In the genomic region with DNA sequence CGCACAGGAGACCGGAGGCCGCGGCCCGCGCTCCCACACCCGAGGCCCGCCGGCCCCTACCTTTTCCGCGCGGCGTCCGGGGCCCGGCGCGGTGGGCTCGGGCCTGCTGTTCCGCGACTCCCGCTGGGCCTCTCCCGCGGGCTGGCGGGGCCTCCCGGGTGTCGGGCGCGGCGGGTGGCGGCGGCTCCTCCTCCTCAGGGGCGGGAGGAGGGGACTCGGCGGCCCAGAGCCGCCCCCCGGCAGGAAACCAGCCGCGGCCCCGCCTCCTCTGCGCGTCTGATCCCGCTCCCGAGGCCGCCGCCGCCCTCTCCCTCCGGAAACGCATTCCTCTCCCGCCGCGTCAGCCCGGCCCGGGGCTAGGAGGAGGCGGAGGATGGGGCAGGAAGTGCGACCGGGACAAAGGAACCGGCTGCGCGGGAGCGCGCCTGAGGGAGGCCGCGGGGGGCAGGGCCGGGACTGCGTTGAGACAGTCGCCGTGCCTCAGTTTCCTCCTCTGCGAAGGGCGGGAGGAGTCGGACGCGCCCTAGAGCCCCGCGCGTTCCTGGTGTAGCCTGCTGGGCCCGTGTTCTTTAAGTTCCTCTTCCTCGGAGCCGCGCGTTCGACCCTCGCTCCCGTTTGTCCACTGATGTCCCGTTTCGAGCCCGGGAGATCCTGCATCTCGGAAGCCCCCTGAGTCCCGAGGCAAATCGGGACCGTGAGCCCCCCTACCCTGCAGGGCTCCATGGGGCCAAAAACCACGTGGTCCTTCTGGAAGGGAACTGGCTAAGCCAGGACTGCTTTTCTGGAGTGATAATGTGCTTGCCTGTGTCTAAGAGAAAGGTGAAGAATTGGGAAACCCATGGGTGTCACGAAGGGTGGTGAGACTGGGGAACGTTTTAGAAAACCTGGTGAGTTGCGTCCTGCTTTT, we compare ENCODE assay signal across 1 cellular context.
TF ChIP-seq lines count a peak whose summit lies in the region.

A gene (minus strand): TSS at position 146 of the 907 bp plus-strand sequence. CDS start 22,672 bp downstream, outside the sequence.

TF ChIP-seq in K562, 482 proteins besides CTCF, POLR2A, EP300 and RAD21 (continued from another document and continues in another):
- TF ChIP-seq, protein P1, sequence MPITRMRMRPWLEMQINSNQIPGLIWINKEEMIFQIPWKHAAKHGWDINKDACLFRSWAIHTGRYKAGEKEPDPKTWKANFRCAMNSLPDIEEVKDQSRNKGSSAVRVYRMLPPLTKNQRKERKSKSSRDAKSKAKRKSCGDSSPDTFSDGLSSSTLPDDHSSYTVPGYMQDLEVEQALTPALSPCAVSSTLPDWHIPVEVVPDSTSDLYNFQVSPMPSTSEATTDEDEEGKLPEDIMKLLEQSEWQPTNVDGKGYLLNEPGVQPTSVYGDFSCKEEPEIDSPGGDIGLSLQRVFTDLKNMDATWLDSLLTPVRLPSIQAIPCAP (CRISPR knock-in tag; IDR thresholded peaks at IDR 0.05; ENCODE audit: borderline replicate concordance), result no peak
- peak; percentile 38; the same call in 1 of the 2 replicates for TF ChIP-seq ESRRA (IDR thresholded peaks at IDR 0.05; ENCODE audit: borderline replicate concordance, low read depth)
- TF ChIP-seq RBBP5 (IDR thresholded peaks at IDR 0.05; ENCODE audit: borderline replicate concordance, insufficient read depth, low read length, poor library complexity, severe bottlenecking), result peak; percentile 89
- TF ChIP-seq, protein P2, sequence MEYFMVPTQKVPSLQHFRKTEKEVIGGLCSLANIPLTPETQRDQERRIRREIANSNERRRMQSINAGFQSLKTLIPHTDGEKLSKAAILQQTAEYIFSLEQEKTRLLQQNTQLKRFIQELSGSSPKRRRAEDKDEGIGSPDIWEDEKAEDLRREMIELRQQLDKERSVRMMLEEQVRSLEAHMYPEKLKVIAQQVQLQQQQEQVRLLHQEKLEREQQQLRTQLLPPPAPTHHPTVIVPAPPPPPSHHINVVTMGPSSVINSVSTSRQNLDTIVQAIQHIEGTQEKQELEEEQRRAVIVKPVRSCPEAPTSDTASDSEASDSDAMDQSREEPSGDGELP (CRISPR knock-in tag; IDR thresholded peaks at IDR 0.05; ENCODE audit: borderline replicate concordance), result peak; percentile 75
- TF ChIP-seq, protein P3, sequence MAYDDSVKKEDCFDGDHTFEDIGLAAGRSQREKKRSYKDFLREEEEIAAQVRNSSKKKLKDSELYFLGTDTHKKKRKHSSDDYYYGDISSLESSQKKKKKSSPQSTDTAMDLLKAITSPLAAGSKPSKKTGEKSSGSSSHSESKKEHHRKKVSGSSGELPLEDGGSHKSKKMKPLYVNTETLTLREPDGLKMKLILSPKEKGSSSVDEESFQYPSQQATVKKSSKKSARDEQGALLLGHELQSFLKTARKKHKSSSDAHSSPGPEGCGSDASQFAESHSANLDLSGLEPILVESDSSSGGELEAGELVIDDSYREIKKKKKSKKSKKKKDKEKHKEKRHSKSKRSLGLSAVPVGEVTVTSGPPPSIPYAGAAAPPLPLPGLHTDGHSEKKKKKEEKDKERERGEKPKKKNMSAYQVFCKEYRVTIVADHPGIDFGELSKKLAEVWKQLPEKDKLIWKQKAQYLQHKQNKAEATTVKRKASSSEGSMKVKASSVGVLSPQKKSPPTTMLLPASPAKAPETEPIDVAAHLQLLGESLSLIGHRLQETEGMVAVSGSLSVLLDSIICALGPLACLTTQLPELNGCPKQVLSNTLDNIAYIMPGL (CRISPR knock-in tag; IDR thresholded peaks at IDR 0.05), result peak; percentile 31; the same call in 1 of the 2 replicates
- TF ChIP-seq, protein P4, sequence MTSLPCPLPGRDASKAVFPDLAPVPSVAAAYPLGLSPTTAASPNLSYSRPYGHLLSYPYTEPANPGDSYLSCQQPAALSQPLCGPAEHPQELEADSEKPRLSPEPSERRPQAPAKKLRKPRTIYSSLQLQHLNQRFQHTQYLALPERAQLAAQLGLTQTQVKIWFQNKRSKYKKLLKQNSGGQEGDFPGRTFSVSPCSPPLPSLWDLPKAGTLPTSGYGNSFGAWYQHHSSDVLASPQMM (CRISPR knock-in tag; IDR thresholded peaks at IDR 0.05), result no peak
- TF ChIP-seq CREM (IDR thresholded peaks at IDR 0.05; ENCODE audit: low read depth), result peak; percentile 85
- no peak for TF ChIP-seq MTA2 (IDR thresholded peaks at IDR 0.05; ENCODE audit: low read depth)
- TF ChIP-seq ZNF586 (CRISPR knock-in tag; conservative IDR thresholded peaks at IDR 0.05), result no peak
- TF ChIP-seq BRD9 (IDR thresholded peaks at IDR 0.05; ENCODE audit: low read depth, partially characterized antibody), result no peak
- TF ChIP-seq FUS (optimal IDR thresholded peaks at IDR 0.05; ENCODE audit: low read depth, low read length), result no peak
- no peak for TF ChIP-seq KDM2B (CRISPR knock-in tag; IDR thresholded peaks at IDR 0.05)
- no peak for TF ChIP-seq ZFP30 (CRISPR knock-in tag; IDR thresholded peaks at IDR 0.05; ENCODE audit: borderline replicate concordance)
- no peak for TF ChIP-seq ZNF408 (CRISPR knock-in tag; IDR thresholded peaks at IDR 0.05; ENCODE audit: low read depth)
- TF ChIP-seq RNF2 (IDR thresholded peaks at IDR 0.05), result peak; percentile 67
- peak; percentile 91 for TF ChIP-seq SUPT5H (IDR thresholded peaks at IDR 0.05)
- TF ChIP-seq, protein P5, sequence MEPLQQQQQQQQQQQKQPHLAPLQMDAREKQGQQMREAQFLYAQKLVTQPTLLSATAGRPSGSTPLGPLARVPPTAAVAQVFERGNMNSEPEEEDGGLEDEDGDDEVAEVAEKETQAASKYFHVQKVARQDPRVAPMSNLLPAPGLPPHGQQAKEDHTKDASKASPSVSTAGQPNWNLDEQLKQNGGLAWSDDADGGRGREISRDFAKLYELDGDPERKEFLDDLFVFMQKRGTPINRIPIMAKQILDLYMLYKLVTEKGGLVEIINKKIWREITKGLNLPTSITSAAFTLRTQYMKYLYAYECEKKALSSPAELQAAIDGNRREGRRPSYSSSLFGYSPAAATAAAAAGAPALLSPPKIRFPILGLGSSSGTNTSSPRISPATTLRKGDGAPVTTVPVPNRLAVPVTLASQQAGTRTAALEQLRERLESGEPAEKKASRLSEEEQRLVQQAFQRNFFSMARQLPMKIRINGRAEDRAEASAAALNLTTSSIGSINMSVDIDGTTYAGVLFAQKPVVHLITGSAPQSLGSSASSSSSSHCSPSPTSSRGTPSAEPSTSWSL (CRISPR knock-in tag; IDR thresholded peaks at IDR 0.05; ENCODE audit: borderline replicate concordance), result no peak
- TF ChIP-seq, protein P6, sequence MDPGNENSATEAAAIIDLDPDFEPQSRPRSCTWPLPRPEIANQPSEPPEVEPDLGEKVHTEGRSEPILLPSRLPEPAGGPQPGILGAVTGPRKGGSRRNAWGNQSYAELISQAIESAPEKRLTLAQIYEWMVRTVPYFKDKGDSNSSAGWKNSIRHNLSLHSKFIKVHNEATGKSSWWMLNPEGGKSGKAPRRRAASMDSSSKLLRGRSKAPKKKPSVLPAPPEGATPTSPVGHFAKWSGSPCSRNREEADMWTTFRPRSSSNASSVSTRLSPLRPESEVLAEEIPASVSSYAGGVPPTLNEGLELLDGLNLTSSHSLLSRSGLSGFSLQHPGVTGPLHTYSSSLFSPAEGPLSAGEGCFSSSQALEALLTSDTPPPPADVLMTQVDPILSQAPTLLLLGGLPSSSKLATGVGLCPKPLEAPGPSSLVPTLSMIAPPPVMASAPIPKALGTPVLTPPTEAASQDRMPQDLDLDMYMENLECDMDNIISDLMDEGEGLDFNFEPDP (CRISPR knock-in tag; IDR thresholded peaks at IDR 0.05), result no peak
- no peak for TF ChIP-seq KAT8 (IDR thresholded peaks at IDR 0.05; ENCODE audit: low read depth)
- no peak for TF ChIP-seq ZNF445 (CRISPR knock-in tag; IDR thresholded peaks at IDR 0.05; ENCODE audit: low read depth)
- TF ChIP-seq, protein P7, sequence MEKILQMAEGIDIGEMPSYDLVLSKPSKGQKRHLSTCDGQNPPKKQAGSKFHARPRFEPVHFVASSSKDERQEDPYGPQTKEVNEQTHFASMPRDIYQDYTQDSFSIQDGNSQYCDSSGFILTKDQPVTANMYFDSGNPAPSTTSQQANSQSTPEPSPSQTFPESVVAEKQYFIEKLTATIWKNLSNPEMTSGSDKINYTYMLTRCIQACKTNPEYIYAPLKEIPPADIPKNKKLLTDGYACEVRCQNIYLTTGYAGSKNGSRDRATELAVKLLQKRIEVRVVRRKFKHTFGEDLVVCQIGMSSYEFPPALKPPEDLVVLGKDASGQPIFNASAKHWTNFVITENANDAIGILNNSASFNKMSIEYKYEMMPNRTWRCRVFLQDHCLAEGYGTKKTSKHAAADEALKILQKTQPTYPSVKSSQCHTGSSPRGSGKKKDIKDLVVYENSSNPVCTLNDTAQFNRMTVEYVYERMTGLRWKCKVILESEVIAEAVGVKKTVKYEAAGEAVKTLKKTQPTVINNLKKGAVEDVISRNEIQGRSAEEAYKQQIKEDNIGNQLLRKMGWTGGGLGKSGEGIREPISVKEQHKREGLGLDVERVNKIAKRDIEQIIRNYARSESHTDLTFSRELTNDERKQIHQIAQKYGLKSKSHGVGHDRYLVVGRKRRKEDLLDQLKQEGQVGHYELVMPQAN (IDR thresholded peaks at IDR 0.05; ENCODE audit: borderline replicate concordance), result peak; percentile 83
- no peak for TF ChIP-seq PPARD (CRISPR knock-in tag; IDR thresholded peaks at IDR 0.05)
- TF ChIP-seq ZC3H11A (IDR thresholded peaks at IDR 0.05; ENCODE audit: low read depth, low read length), result no peak
- no peak for TF ChIP-seq RHOXF2B (CRISPR knock-in tag; conservative IDR thresholded peaks at IDR 0.05)
- TF ChIP-seq NBN (IDR thresholded peaks at IDR 0.05; ENCODE audit: low read depth), result 0 out of 2 replicates have a peak, but pooled peaks have one; percentile 41
- no peak for TF ChIP-seq SRSF9 (IDR thresholded peaks at IDR 0.05; ENCODE audit: borderline replicate concordance, low read depth, low read length)
- TF ChIP-seq CHCHD3 (CRISPR knock-in tag; IDR thresholded peaks at IDR 0.05), result peak; percentile 54; the same call in 1 of the 2 replicates
- TF ChIP-seq ZNF24 (IDR thresholded peaks at IDR 0.05), result no peak
- no peak for TF ChIP-seq BRF1 (IDR thresholded peaks at IDR 0.05; ENCODE audit: borderline replicate concordance, extremely low read depth, insufficient read length)
- no peak for TF ChIP-seq RFX1 (IDR thresholded peaks at IDR 0.05)
- TF ChIP-seq, protein P8, sequence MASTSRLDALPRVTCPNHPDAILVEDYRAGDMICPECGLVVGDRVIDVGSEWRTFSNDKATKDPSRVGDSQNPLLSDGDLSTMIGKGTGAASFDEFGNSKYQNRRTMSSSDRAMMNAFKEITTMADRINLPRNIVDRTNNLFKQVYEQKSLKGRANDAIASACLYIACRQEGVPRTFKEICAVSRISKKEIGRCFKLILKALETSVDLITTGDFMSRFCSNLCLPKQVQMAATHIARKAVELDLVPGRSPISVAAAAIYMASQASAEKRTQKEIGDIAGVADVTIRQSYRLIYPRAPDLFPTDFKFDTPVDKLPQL (IDR thresholded peaks at IDR 0.05; ENCODE audit: extremely low read depth, insufficient read length), result no peak
- TF ChIP-seq, protein P9, sequence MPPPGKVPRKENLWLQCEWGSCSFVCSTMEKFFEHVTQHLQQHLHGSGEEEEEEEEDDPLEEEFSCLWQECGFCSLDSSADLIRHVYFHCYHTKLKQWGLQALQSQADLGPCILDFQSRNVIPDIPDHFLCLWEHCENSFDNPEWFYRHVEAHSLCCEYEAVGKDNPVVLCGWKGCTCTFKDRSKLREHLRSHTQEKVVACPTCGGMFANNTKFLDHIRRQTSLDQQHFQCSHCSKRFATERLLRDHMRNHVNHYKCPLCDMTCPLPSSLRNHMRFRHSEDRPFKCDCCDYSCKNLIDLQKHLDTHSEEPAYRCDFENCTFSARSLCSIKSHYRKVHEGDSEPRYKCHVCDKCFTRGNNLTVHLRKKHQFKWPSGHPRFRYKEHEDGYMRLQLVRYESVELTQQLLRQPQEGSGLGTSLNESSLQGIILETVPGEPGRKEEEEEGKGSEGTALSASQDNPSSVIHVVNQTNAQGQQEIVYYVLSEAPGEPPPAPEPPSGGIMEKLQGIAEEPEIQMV (tag; conservative IDR thresholded peaks at IDR 0.05; ENCODE audit: low read depth), result no peak
- TF ChIP-seq, protein P10, sequence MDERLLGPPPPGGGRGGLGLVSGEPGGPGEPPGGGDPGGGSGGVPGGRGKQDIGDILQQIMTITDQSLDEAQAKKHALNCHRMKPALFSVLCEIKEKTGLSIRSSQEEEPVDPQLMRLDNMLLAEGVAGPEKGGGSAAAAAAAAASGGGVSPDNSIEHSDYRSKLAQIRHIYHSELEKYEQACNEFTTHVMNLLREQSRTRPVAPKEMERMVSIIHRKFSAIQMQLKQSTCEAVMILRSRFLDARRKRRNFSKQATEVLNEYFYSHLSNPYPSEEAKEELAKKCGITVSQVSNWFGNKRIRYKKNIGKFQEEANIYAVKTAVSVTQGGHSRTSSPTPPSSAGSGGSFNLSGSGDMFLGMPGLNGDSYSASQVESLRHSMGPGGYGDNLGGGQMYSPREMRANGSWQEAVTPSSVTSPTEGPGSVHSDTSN (CRISPR knock-in tag; IDR thresholded peaks at IDR 0.05; ENCODE audit: low read depth), result no peak
- TF ChIP-seq, protein P10 (tag; conservative IDR thresholded peaks at IDR 0.05; ENCODE audit: low read depth), result no peak
- no peak for TF ChIP-seq ZNF347 (CRISPR knock-in tag; IDR thresholded peaks at IDR 0.05; ENCODE audit: low read depth)
- TF ChIP-seq ADNP (tag; IDR thresholded peaks at IDR 0.05), result no peak
- TF ChIP-seq TOE1 (IDR thresholded peaks at IDR 0.05; ENCODE audit: borderline replicate concordance), result no peak; the same call in 1 of the 2 replicates
- no peak for TF ChIP-seq TOE1 (CRISPR knock-in tag; IDR thresholded peaks at IDR 0.05; ENCODE audit: borderline replicate concordance, low read depth)
- no peak for TF ChIP-seq ZNF696 (CRISPR knock-in tag; conservative IDR thresholded peaks at IDR 0.05)
- TF ChIP-seq ZNF121 (CRISPR knock-in tag; conservative IDR thresholded peaks at IDR 0.05), result no peak
- peak; percentile 50 for TF ChIP-seq TBP (optimal IDR thresholded peaks at IDR 0.05; ENCODE audit: low read depth, low read length)
- TF ChIP-seq, protein P11, sequence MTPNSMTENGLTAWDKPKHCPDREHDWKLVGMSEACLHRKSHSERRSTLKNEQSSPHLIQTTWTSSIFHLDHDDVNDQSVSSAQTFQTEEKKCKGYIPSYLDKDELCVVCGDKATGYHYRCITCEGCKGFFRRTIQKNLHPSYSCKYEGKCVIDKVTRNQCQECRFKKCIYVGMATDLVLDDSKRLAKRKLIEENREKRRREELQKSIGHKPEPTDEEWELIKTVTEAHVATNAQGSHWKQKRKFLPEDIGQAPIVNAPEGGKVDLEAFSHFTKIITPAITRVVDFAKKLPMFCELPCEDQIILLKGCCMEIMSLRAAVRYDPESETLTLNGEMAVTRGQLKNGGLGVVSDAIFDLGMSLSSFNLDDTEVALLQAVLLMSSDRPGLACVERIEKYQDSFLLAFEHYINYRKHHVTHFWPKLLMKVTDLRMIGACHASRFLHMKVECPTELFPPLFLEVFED (CRISPR knock-in tag; conservative IDR thresholded peaks at IDR 0.05), result no peak
- TF ChIP-seq ZNF764 (CRISPR knock-in tag; IDR thresholded peaks at IDR 0.05; ENCODE audit: low read depth), result no peak
- no peak for TF ChIP-seq RBM15 (IDR thresholded peaks at IDR 0.05; ENCODE audit: insufficient read depth, low read length)
- no peak for TF ChIP-seq MCM7 (IDR thresholded peaks at IDR 0.05)
- no peak for TF ChIP-seq ZC3H8 (IDR thresholded peaks at IDR 0.05)
- no peak for TF ChIP-seq ZNF717 (CRISPR knock-in tag; IDR thresholded peaks at IDR 0.05)
- 0 out of 2 replicates have a peak, but pooled peaks have one; percentile 60 for TF ChIP-seq ZBTB17 (CRISPR knock-in tag; IDR thresholded peaks at IDR 0.05)
